ENCODE assay signal across 16 cellular contexts in the genomic region with DNA sequence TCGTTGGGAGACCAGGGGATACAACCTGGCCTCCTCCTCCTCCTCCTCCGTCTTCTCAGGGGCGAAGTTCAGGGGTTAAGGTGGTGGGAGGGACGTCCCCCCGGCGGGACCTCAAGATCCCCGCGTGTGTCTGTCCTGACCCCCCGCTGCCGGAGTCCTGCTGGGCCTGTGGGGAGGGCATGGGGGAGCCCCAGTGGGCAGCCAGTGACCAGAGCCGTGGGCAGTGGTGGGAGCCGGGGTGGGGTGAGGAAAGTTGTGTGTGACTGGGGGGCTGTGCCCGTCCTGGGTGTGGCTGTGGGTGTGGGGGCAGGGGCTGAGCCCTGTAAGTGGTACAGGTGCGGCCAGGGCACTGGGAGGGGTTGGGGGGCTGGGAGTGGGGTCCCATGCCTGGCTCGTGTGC. TPM values are rescaled to one million over a fixed set of nuclear protein-coding genes. Genes with fewer than 3 reads are reported as not detected.
DNase-seq lines count a peak whose midpoint lies in the region; ATAC-seq and TF ChIP-seq lines count a peak whose summit lies in the region.
"Had no signal": no experiment of that assay in that cellular context is flagged by ENCODE, and none has a peak within 500 bp of the region (broad histone marks: within the 10 kb centered on the region; RNA-seq: fewer than 3 reads in every experiment).

No MANE protein-coding gene starts in this region.

- no TSS peak for BruUV-seq in Caco-2 (replicated peaks; lab: Mats Ljungman, UMichigan)

- H3K9me3 ChIP-seq in BLaER1 = no peaks in the 10 kb centered on the region
- H3K9me3 ChIP-seq in Caco-2 = no peaks in the 10 kb centered on the region
- H3K9me3 ChIP-seq in neural progenitor cell (ENCODE audit: low read depth) = no peaks in the 10 kb centered on the region
- no peaks in the 10 kb centered on the region for H3K9me3 ChIP-seq in heart left ventricle

- peak overlapping the region; percentile 35; the same call in 1 of the 2 replicates for H3K27ac ChIP-seq in BLaER1
- H3K27ac ChIP-seq in RWPE1 = peak overlapping the region; percentile 57; the same call in 1 of the 2 replicates
- H3K27ac ChIP-seq in neural progenitor cell = no peak overlapping the region
- H3K27ac ChIP-seq in heart left ventricle = no peak overlapping the region
- H3K27ac ChIP-seq: GM23248 had no signal

- WGBS in heart left ventricle, 4 donors = 75 to 87% (median 84%) methylated on average over 11 to 15 of the region's 15 CpGs

- H3K4me3 Mint-ChIP-seq in Caco-2 (ENCODE audit: unreplicated experiment) (peak overlapping the region; percentile 5), neural progenitor cell (peak overlapping the region; percentile 48)
- H3K4me3 Mint-ChIP-seq: B cell had no signal

- H3F3A ChIP-seq in neural progenitor cell (ENCODE audit: low read depth) = peaks cover 36% of the 10 kb centered on the region

- H2AFZ ChIP-seq in neural progenitor cell (replicated peaks) = no peak overlapping the region
- H2AFZ ChIP-seq: GM23248 had no signal

- no peaks in the 10 kb centered on the region for H3K27me3 Mint-ChIP-seq in Caco-2 (ENCODE audit: insufficient read depth, unreplicated experiment)
- peaks cover 4% of the 10 kb centered on the region for H3K27me3 Mint-ChIP-seq in neural progenitor cell (ENCODE audit: insufficient read depth, low read depth)

- no peaks in the 10 kb centered on the region for H3K36me3 ChIP-seq in BLaER1
- no peaks in the 10 kb centered on the region for H3K36me3 ChIP-seq in Caco-2 (ENCODE audit: control insufficient read depth, insufficient read depth, low read length)
- H3K36me3 ChIP-seq in neural progenitor cell = no peaks in the 10 kb centered on the region
- peaks cover 0 to 10% (median 0%) of the 10 kb centered on the region in 9 donors for H3K36me3 ChIP-seq in heart left ventricle

- H4K20me1 ChIP-seq in BLaER1 (peaks cover 93% of the 10 kb centered on the region), neural progenitor cell (ENCODE audit: low read depth) (peaks cover 73% of the 10 kb centered on the region)

- ATAC-seq in GM21737 (IDR thresholded peaks at IDR 0.05; ENCODE audit: unreplicated experiment) (no peak), heart left ventricle (no peak)

- H3K27me3 ChIP-seq in BLaER1 (no peaks in the 10 kb centered on the region), Caco-2 (replicated peaks; ENCODE audit: control insufficient read depth, insufficient read depth, low read length) (no peaks in the 10 kb centered on the region), neural progenitor cell (peaks cover 29% of the 10 kb centered on the region), heart left ventricle (peaks cover 0 to 14% (median 0%) of the 10 kb centered on the region in 9 donors)

- POLR2A ChIA-PET in Caco-2 (lab: Charles Lee) (no interaction called here), RWPE1 (lab: Yijun Ruan, JAX; ENCODE audit: low non-redundant PET) (no interaction called here)

- no peak for DNase-seq in Caco-2
- no peak for DNase-seq in RWPE1 (ENCODE audit: low spot score)
- no peak for DNase-seq in neural progenitor cell (ENCODE audit: low spot score)
- no peak for DNase-seq in NCI-H1417 treated with DMSO at 0.1 percent for 48 hours (lab: John Stamatoyannopoulos, UW)
- no peak for DNase-seq in heart left ventricle
- DNase-seq in NCI-H128 (lab: John Stamatoyannopoulos, UW; ENCODE audit: unreplicated experiment) = no peak
- DNase-seq: C1 segment of cervical spinal cord, COR-L47, DMS153, DND-41, GM23248, HCEC 1CT had no signal

- H3K79me2 ChIP-seq in neural progenitor cell (ENCODE audit: low read depth) = peaks cover 9% of the 10 kb centered on the region

- TF ChIP-seq CTCF in Caco-2 (IDR thresholded peaks at IDR 0.05; ENCODE audit: insufficient read depth in 1 of 2, low read depth in 1 of 2, low read length in 1 of 2, severe bottlenecking in 1 of 2, unreplicated experiment in 1 of 2) (no peak), RWPE1 (conservative IDR thresholded peaks at IDR 0.05; ENCODE audit: low read depth) (no peak), neural progenitor cell (IDR thresholded peaks at IDR 0.05) (no peak), heart left ventricle (IDR thresholded peaks at IDR 0.05) (no peak)

- H3K9me3 Mint-ChIP-seq in Caco-2 (ENCODE audit: unreplicated experiment) (no peaks in the 10 kb centered on the region), neural progenitor cell (no peaks in the 10 kb centered on the region)
- H3K9me3 Mint-ChIP-seq: CD4-positive, alpha-beta memory T cell had no signal

- H3K9ac ChIP-seq in BLaER1 (no peak overlapping the region), neural progenitor cell (no peak overlapping the region)
- H3K9ac ChIP-seq: GM23248 had no signal

- CTCF ChIA-PET in Caco-2 (lab: Charles Lee) (interaction anchor here (0.7 kb wide), 1 partner anchor 247 kb away, joined by 4 read pairs; no protein-coding TSS in a partner anchor), RWPE1 (lab: Yijun Ruan, JAX) (no interaction called here)

- intact Hi-C loops in Caco-2 (cut with micrococcal nuclease; ENCODE audit: unreplicated experiment) = no loop called here
- intact Hi-C loops in heart left ventricle (cut with DNase I) = loop anchor here in 1 of 10 donors (10.0 kb wide), 1 partner anchor 52 kb away; no protein-coding TSS in a partner anchor

- no peak overlapping the region for H3K27ac Mint-ChIP-seq in Caco-2 (ENCODE audit: unreplicated experiment)
- H3K27ac Mint-ChIP-seq in neural progenitor cell = no peak overlapping the region
- H3K27ac Mint-ChIP-seq: B cell; CD4-positive, alpha-beta memory T cell had no signal

- peak overlapping the region; percentile 55 for H3K4me2 ChIP-seq in BLaER1
- H3K4me2 ChIP-seq in neural progenitor cell = no peak overlapping the region

- H3K4me1 Mint-ChIP-seq in Caco-2 (ENCODE audit: low read depth, unreplicated experiment) (no peaks in the 10 kb centered on the region), neural progenitor cell (peaks cover 21% of the 10 kb centered on the region)

- no peak for TF ChIP-seq POLR2A in heart left ventricle (IDR thresholded peaks at IDR 0.05)

- H3K4me3 ChIP-seq in BLaER1 (no peak overlapping the region), Caco-2 (ENCODE audit: low read depth, low read length) (no peak overlapping the region), neural progenitor cell (no peak overlapping the region), heart left ventricle (no peak overlapping the region)
- H3K4me3 ChIP-seq: GM23248 had no signal

- H3K36me3 Mint-ChIP-seq in Caco-2 (ENCODE audit: insufficient read depth, unreplicated experiment) (peaks cover 64% of the 10 kb centered on the region), neural progenitor cell (no peaks in the 10 kb centered on the region)
- H3K36me3 Mint-ChIP-seq: CD4-positive, alpha-beta memory T cell had no signal

- H3K4me1 ChIP-seq in BLaER1 = peaks cover 86% of the 10 kb centered on the region
- peaks cover 28% of the 10 kb centered on the region for H3K4me1 ChIP-seq in Caco-2
- peaks cover 51% of the 10 kb centered on the region for H3K4me1 ChIP-seq in neural progenitor cell
- peaks cover 0 to 72% (median 24%) of the 10 kb centered on the region in 12 donors for H3K4me1 ChIP-seq in heart left ventricle

RNA-seq across cellular contexts. Expression of a gene that starts 10.1 kb away (rescaled TPM):
- total RNA-seq in Caco-2 (2022) (84.5 and 95.9 TPM in 2 replicates), neural progenitor cell (ENCODE audit: low replicate concordance) (19.6 and 58.2 TPM in 2 replicates), heart left ventricle (10 to 100 TPM; 22.7 to 93.0 (median 31.3) TPM)
- 10 to 100 TPM; 31.2 to 52.5 TPM for polyA plus RNA-seq in heart left ventricle

RNA-seq across cellular contexts. Expression of a gene that starts 10.4 kb away (rescaled TPM):
- 139 and 141 TPM in 2 replicates for total RNA-seq in Caco-2 (2022)
- total RNA-seq in neural progenitor cell (ENCODE audit: low replicate concordance) = 12.9 and 27.5 TPM in 2 replicates
- 100 to 1,000 TPM in 8 of 9 donors, 10 to 100 TPM in 1; 74.4 to 267 (median 207) TPM for total RNA-seq in heart left ventricle
- polyA plus RNA-seq in heart left ventricle = 100 to 1,000 TPM; 217 to 227 TPM

RNA-seq across cellular contexts. Expression of a gene that starts 20.0 kb away (rescaled TPM):
- 268 and 302 TPM in 2 replicates for total RNA-seq in Caco-2 (2022)
- 37.4 and 82.2 TPM in 2 replicates for total RNA-seq in neural progenitor cell (ENCODE audit: low replicate concordance)
- total RNA-seq in heart left ventricle = 100 to 1,000 TPM; 323 to 682 (median 454) TPM
- polyA plus RNA-seq in heart left ventricle = 100 to 1,000 TPM; 560 to 817 TPM

RNA-seq across cellular contexts. Expression of a gene that starts 25.0 kb away (rescaled TPM):
- total RNA-seq in Caco-2 (2022) = 15.4 and 16.3 TPM in 2 replicates
- total RNA-seq in neural progenitor cell (ENCODE audit: low replicate concordance) = 3.9 and 11.6 TPM in 2 replicates
- 10 to 100 TPM; 13.3 to 22.4 (median 17.7) TPM for total RNA-seq in heart left ventricle
- 10 to 100 TPM in 1 of 2 donors, 1 to 10 TPM in 1; 8.8 to 43.5 TPM for polyA plus RNA-seq in heart left ventricle
- polyA plus RNA-seq: CD4-positive, alpha-beta memory T cell had no signal

RNA-seq across cellular contexts. Expression of a gene that starts 34.0 kb away (rescaled TPM):
- 84.7 and 93.6 TPM in 2 replicates for total RNA-seq in Caco-2 (2022)
- 2.6 and 20.9 TPM in 2 replicates for total RNA-seq in neural progenitor cell (ENCODE audit: low replicate concordance)
- 100 to 1,000 TPM; 141 to 348 (median 232) TPM for total RNA-seq in heart left ventricle
- polyA plus RNA-seq in heart left ventricle = 100 to 1,000 TPM; 112 to 133 TPM

Comparison
In these comparisons a context has a peak if more than half of its experiments do, and no peak if none do; other contexts are left out.
1. H3K27ac ChIP-seq: peak in BLaER1 (single experiment) and RWPE1 (single experiment); none in neural progenitor cell (single experiment) and heart left ventricle (0 of 12).